ENCODE assay signal across 32 cellular contexts in the genomic region with DNA sequence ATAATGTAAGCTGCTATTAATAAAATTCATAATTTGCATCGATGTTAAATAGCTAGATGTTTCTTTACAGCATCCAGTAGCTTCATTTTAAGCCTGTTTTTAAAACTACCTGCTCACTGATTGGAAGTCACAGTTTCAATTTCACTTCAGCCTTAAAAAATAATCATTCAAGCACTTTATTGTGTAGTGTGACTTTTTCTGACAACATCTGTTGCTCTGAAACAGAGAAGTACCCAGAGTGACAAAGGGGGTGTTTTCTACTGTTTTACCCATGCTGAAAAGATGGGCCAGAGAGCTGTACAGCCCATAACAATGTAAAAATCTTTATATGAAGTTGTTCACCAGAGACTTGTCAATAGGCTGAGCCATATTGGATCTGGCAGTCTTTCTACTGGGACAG.
DNase-seq lines count a peak whose midpoint lies in the region; ATAC-seq, FAIRE-seq and TF ChIP-seq lines count a peak whose summit lies in the region.
"Had no signal": no experiment of that assay in that cellular context is flagged by ENCODE, and none has a peak within 500 bp of the region (broad histone marks: within the 10 kb centered on the region; RNA-seq: fewer than 3 reads in every experiment).

No MANE protein-coding gene starts in this region.

- POLR2A ChIA-PET in GM12878 (lab: Charles Lee), result no interaction called here

- no peak overlapping the region for H3K4me3 ChIP-seq in GM12878
- H3K4me3 ChIP-seq: BLaER1, gastrocnemius medialis, lower lobe of right lung, mucosa of descending colon, Peyer's patch, SJCRH30, skin epidermis, upper lobe of left lung had no signal

- RAD21 ChIA-PET in GM12878 (lab: Charles Lee; ENCODE audit: unreplicated experiment), result interaction anchor here (1.0 to 1.6 kb wide), 3 partner anchors 31 to 493 kb away, joined by 3 to 9 read pairs (median 6); no protein-coding TSS in a partner anchor

- CTCF ChIA-PET in GM12878 (lab: Yijun Ruan, JAX), result interaction anchor here (0.8 to 1.7 kb wide), 6 partner anchors 16 to 492 kb away, joined by 3 to 6 read pairs (median 4); no protein-coding TSS in a partner anchor

- H3K27ac ChIP-seq in GM12878 (ENCODE audit: control insufficient read depth, insufficient read depth), result no peak overlapping the region
- H3K27ac ChIP-seq: BLaER1, gastrocnemius medialis, lower lobe of right lung, Peyer's patch, SJCRH30, skin epidermis, upper lobe of left lung, WERI-Rb-1 had no signal

- H4K20me1 ChIP-seq in GM12878 (ENCODE audit: control insufficient read depth, insufficient read depth), result no peaks in the 10 kb centered on the region
- H4K20me1 ChIP-seq: BLaER1 had no signal

- TF ChIP-seq RAD21 in GM12878 (IDR thresholded peaks at IDR 0.05; ENCODE audit: insufficient read depth, low read depth, low read length), result no peak

- no peak for TF ChIP-seq EP300 in GM12878 (IDR thresholded peaks at IDR 0.05; ENCODE audit: borderline replicate concordance in 1 of 2, control insufficient read depth in 1 of 2, low read depth in 2 of 2, low read length in 2 of 2)

- 7% methylated on average over 1 of the region's 1 CpG for WGBS in GM12878 (ENCODE audit: insufficient coverage, insufficient replicate concordance, low lambda C conversion rate, missing lambda C conversion rate)

- no peak for FAIRE-seq in GM12878 (lab: Jason Lieb, UNC)
- FAIRE-seq: bronchial epithelial cell, endothelial cell of umbilical vein had no signal

- TF ChIP-seq CTCF in GM12878 (IDR thresholded peaks at IDR 0.05 in 2 of 3, conservative IDR thresholded peaks at IDR 0.05 in 1 of 3; ENCODE audit: control insufficient read depth in 2 of 3, extremely low read depth in 1 of 3, insufficient read depth in 1 of 3, low read depth in 3 of 3, low read length in 3 of 3), result no peak

- BruUV-seq in GM12878 (replicated peaks; lab: Mats Ljungman, UMichigan), result no TSS peak

- intact Hi-C loops in GM12878 (cut with micrococcal nuclease; ENCODE audit: unreplicated experiment), result loop anchor here (5.0 kb wide), 2 partner anchors 492 to 493 kb away; no protein-coding TSS in a partner anchor

- no peak overlapping the region for H3K9ac ChIP-seq in GM12878 (ENCODE audit: control insufficient read depth, insufficient read depth, low read length)
- H3K9ac ChIP-seq: BLaER1 had no signal

- TF ChIP-seq POLR2A in GM12878 (IDR thresholded peaks at IDR 0.05; ENCODE audit: low read depth, low read length), result no peak

- H3K4me1 ChIP-seq in GM12878 (ENCODE audit: control insufficient read depth, insufficient read depth, low read length), result no peaks in the 10 kb centered on the region
- H3K4me1 ChIP-seq: BLaER1, gastrocnemius medialis, lower lobe of right lung, Peyer's patch, upper lobe of left lung had no signal

- no peak overlapping the region for H2AFZ ChIP-seq in GM12878 (ENCODE audit: control insufficient read depth, low read depth, low read length)

- no peaks in the 10 kb centered on the region for H3K79me2 ChIP-seq in GM12878 (ENCODE audit: control insufficient read depth, insufficient read depth, low read length)

- in situ Hi-C loops in GM12878 (cut with MboI), result no loop called here

- H3K27me3 ChIP-seq in GM12878 (replicated peaks in 1 of 2; ENCODE audit: control insufficient read depth in 2 of 2, insufficient read depth in 2 of 2, low read length in 1 of 2), result no peaks in the 10 kb centered on the region
- H3K27me3 ChIP-seq: BLaER1, gastrocnemius medialis, Peyer's patch, SJCRH30, upper lobe of left lung had no signal

- SMC1A ChIA-PET in GM12878 (lab: Charles Lee; ENCODE audit: uncharacterized antibody, unreplicated experiment), result interaction anchor here (0.6 to 1.6 kb wide), 9 partner anchors 10 to 527 kb away, joined by 3 to 7 read pairs (median 3); no protein-coding TSS in a partner anchor

- H3K36me3 ChIP-seq in GM12878 (ENCODE audit: control insufficient read depth in 2 of 2, insufficient read depth in 2 of 2, low read length in 1 of 2), result no peaks in the 10 kb centered on the region
- H3K36me3 ChIP-seq: BLaER1, gastrocnemius medialis, lower lobe of right lung, Peyer's patch, SJCRH30, upper lobe of left lung, WERI-Rb-1 had no signal

- DNase-seq in GM12878 (ENCODE audit: low read depth, low spot score) (no peak), NCI-H82 treated with DMSO at 0.1 percent for 48 hours (lab: John Stamatoyannopoulos, UW; ENCODE audit: unreplicated experiment) (no peak), C1 segment of cervical spinal cord (lab: John Stamatoyannopoulos, UW) (no peak)
- DNase-seq in central memory CD4-positive, alpha-beta T cell, result no peak
- DNase-seq in stimulated activated CD4-positive, alpha-beta T cell treated with anti-CD3 and anti-CD28 coated beads, Interleukin-1b, Interleukin-23, amount 100 ng/mL, for 48 hours, result no peak
- DNase-seq: activated CD4-positive, alpha-beta T cell treated with anti-CD3 and anti-CD28 coated beads, Interleukin-2, amount 10 ng/mL, durations not matched to agents 7 days and 5 days; activated effector memory CD4-positive, alpha-beta T cell treated with Interleukin-2 at 50 U/mL for 16 hours; activated naive CD8-positive, alpha-beta T cell treated with anti-CD3 and anti-CD28 coated beads for 36 hours; anterior cingulate cortex; DMS153; gastrocnemius medialis; kidney glomerular epithelial cell; lower lobe of right lung; mucosa of descending colon; MV-4-11; natural killer cell; NCI-H1436 treated with DMSO at 0.1 percent for 48 hours; NCI-H2081 treated with DMSO at 0.1 percent for 48 hours; NCI-H226; Peyer's patch; stimulated activated naive CD4-positive, alpha-beta T cell; upper lobe of left lung; WERI-Rb-1 had no signal

- no peaks in the 10 kb centered on the region for H3K9me3 ChIP-seq in GM12878 (replicated peaks; ENCODE audit: control insufficient read depth, insufficient read depth, low read length)
- H3K9me3 ChIP-seq: BLaER1, gastrocnemius medialis, lower lobe of right lung, mucosa of descending colon, Peyer's patch, SJCRH30, upper lobe of left lung had no signal

- H3K4me2 ChIP-seq in GM12878 (ENCODE audit: control insufficient read depth, insufficient read depth), result no peak overlapping the region
- H3K4me2 ChIP-seq: BLaER1 had no signal

- peak; percentile 67 for ATAC-seq in GM18867 (IDR thresholded peaks at IDR 0.05; ENCODE audit: unreplicated experiment)
- ATAC-seq in GM21390 (IDR thresholded peaks at IDR 0.05; ENCODE audit: unreplicated experiment), result peak; percentile 70
- ATAC-seq in HG03354 (IDR thresholded peaks at IDR 0.05; ENCODE audit: poor library complexity, severe bottlenecking, unreplicated experiment), result peak; percentile 50
- ATAC-seq in GM12878, result peak; percentile 63
- ATAC-seq: gastrocnemius medialis, HCT116, lower lobe of right lung, mucosa of descending colon had no signal

TF ChIP-seq in GM12878, 131 proteins besides CTCF, POLR2A, EP300 and RAD21 (continues in another document):
- TF ChIP-seq CBX3 (IDR thresholded peaks at IDR 0.05; ENCODE audit: borderline replicate concordance, low read depth) (no peak), RELA (IDR thresholded peaks at IDR 0.05; ENCODE audit: borderline replicate concordance, partially characterized antibody) (no peak), ZNF207 (IDR thresholded peaks at IDR 0.05; ENCODE audit: borderline replicate concordance) (no peak), BRCA1 (IDR thresholded peaks at IDR 0.05; ENCODE audit: low read depth, low read length) (no peak), BMI1 (IDR thresholded peaks at IDR 0.05; ENCODE audit: borderline replicate concordance) (no peak), WRNIP1 (IDR thresholded peaks at IDR 0.05; ENCODE audit: borderline replicate concordance, low read depth, low read length) (no peak), EGR1 (IDR thresholded peaks at IDR 0.05; ENCODE audit: borderline replicate concordance in 1 of 2, low read depth in 2 of 2, low read length in 2 of 2) (no peak), SUPT20H (IDR thresholded peaks at IDR 0.05; ENCODE audit: borderline replicate concordance, control insufficient read depth, low read depth, low read length) (no peak), PML (IDR thresholded peaks at IDR 0.05; ENCODE audit: low read length) (no peak), EZH2 (IDR thresholded peaks at IDR 0.05; ENCODE audit: borderline replicate concordance, control insufficient read depth, low read depth, low read length) (no peak), BCL11A (IDR thresholded peaks at IDR 0.05; ENCODE audit: low read depth, low read length) (no peak), GABPA (IDR thresholded peaks at IDR 0.05; ENCODE audit: low read depth) (no peak)
- TF ChIP-seq, protein P1, sequence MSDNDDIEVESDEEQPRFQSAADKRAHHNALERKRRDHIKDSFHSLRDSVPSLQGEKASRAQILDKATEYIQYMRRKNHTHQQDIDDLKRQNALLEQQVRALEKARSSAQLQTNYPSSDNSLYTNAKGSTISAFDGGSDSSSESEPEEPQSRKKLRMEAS (IDR thresholded peaks at IDR 0.05; ENCODE audit: low read depth, low read length), result no peak
- TF ChIP-seq, protein P2, sequence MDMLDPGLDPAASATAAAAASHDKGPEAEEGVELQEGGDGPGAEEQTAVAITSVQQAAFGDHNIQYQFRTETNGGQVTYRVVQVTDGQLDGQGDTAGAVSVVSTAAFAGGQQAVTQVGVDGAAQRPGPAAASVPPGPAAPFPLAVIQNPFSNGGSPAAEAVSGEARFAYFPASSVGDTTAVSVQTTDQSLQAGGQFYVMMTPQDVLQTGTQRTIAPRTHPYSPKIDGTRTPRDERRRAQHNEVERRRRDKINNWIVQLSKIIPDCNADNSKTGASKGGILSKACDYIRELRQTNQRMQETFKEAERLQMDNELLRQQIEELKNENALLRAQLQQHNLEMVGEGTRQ (IDR thresholded peaks at IDR 0.05; ENCODE audit: borderline replicate concordance, low read depth, low read length), result no peak
- TF ChIP-seq, protein P3, sequence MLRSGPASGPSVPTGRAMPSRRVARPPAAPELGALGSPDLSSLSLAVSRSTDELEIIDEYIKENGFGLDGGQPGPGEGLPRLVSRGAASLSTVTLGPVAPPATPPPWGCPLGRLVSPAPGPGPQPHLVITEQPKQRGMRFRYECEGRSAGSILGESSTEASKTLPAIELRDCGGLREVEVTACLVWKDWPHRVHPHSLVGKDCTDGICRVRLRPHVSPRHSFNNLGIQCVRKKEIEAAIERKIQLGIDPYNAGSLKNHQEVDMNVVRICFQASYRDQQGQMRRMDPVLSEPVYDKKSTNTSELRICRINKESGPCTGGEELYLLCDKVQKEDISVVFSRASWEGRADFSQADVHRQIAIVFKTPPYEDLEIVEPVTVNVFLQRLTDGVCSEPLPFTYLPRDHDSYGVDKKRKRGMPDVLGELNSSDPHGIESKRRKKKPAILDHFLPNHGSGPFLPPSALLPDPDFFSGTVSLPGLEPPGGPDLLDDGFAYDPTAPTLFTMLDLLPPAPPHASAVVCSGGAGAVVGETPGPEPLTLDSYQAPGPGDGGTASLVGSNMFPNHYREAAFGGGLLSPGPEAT (IDR thresholded peaks at IDR 0.05; ENCODE audit: low read depth), result no peak
